8 cellular contexts compared by ENCODE assay signal in genomic region chr6:116060572-116061283, GRCh38. TPM values are rescaled to one million over a fixed set of nuclear protein-coding genes. Genes with fewer than 3 reads are reported as not detected.
A peak's percentile ranks its signal among the peaks of the same experiment; 100 is the strongest.
DNase-seq lines count a peak whose midpoint lies in the region; ATAC-seq and TF ChIP-seq lines count a peak whose summit lies in the region.

FRK (minus strand) TSS chr6:116060891; CDS start chr6:116060311, 580 bp downstream.

- no peaks in the 10 kb centered on the region for H3K9me2 ChIP-seq in GM23338 (ENCODE audit: insufficient read depth)

- intact Hi-C loops in heart right ventricle (cut with DNase I) = no loop called here

- ATAC-seq in GM23338 (no peak; the same call in 2 of the 3 replicates), heart right ventricle (peak in 7 of 8 donors; percentile 74 to 89 (median 81)), GM19463 (IDR thresholded peaks at IDR 0.05; ENCODE audit: unreplicated experiment) (no peak), HG03280 (IDR thresholded peaks at IDR 0.05; ENCODE audit: unreplicated experiment) (no peak)

- TF ChIP-seq CTCF in GM23338 (conservative IDR thresholded peaks at IDR 0.05; ENCODE audit: low read depth in 2 of 2) (peak in 1 of 2 experiments; percentile 45; a peak in 2 of 4 replicates), heart right ventricle (IDR thresholded peaks at IDR 0.05) (peak in 6 of 9 donors; percentile 14 to 35 (median 28))

- H3F3A ChIP-seq in GM23338 (replicated peaks; ENCODE audit: low read depth) = no peaks in the 10 kb centered on the region

- no peak within 1 kb of the TSS for H3K4me2 ChIP-seq in GM23338

- H3K36me3 ChIP-seq in GM23338 (ENCODE audit: insufficient read depth) (no peaks in the 10 kb centered on the region), heart right ventricle (no peaks in the 10 kb centered on the region)
- H3K36me3 ChIP-seq in effector memory CD4-positive, alpha-beta T cell (ENCODE audit: control insufficient read depth, insufficient read depth, low read length) = no peaks in the 10 kb centered on the region

- no peaks in the 10 kb centered on the region for H4K20me1 ChIP-seq in GM23338 (replicated peaks; ENCODE audit: insufficient read depth)

- H3K36me3 Mint-ChIP-seq in GM23338 (ENCODE audit: low read depth) = no peaks in the 10 kb centered on the region

- H2AFZ ChIP-seq in GM23338 = peak within 1 kb of the TSS; percentile 72

- H3K9me3 ChIP-seq in heart right ventricle = no peaks in the 10 kb centered on the region
- H3K9me3 ChIP-seq in effector memory CD4-positive, alpha-beta T cell (ENCODE audit: control insufficient read depth, low read length) = no peaks in the 10 kb centered on the region

- no peaks in the 10 kb centered on the region for H3K79me2 ChIP-seq in GM23338 (replicated peaks; ENCODE audit: insufficient read depth)

- no peaks in the 10 kb centered on the region for H3K9me3 Mint-ChIP-seq in GM23338

- H3K4me3 ChIP-seq in GM23338 (no peak within 1 kb of the TSS), heart right ventricle (peak within 1 kb of the TSS in 9 of 10 donors; percentile 15 to 54 (median 46))
- H3K4me3 ChIP-seq in effector memory CD4-positive, alpha-beta T cell (ENCODE audit: insufficient read depth, low read depth, low read length, poor library complexity, severe bottlenecking) = no peak within 1 kb of the TSS

- WGBS in heart right ventricle, 2 donors = 58 to 74% methylated on average over 7 of the region's 7 CpGs

- H3K4me1 ChIP-seq in GM23338 (ENCODE audit: insufficient read depth) = peaks cover 9% of the 10 kb centered on the region
- H3K4me1 ChIP-seq in heart right ventricle = peaks cover 0 to 27% (median 3%) of the 10 kb centered on the region in 9 donors
- no peaks in the 10 kb centered on the region for H3K4me1 ChIP-seq in effector memory CD4-positive, alpha-beta T cell (ENCODE audit: control insufficient read depth, insufficient read depth, low read length, poor library complexity, severe bottlenecking)

- no peaks in the 10 kb centered on the region for H3K27me3 ChIP-seq in GM23338 (ENCODE audit: insufficient read depth)
- no peaks in the 10 kb centered on the region for H3K27me3 ChIP-seq in heart right ventricle
- H3K27me3 ChIP-seq in effector memory CD4-positive, alpha-beta T cell (replicated peaks; ENCODE audit: control insufficient read depth, insufficient read depth, low read length, poor library complexity, severe bottlenecking) = no peaks in the 10 kb centered on the region

- peak within 1 kb of the TSS; percentile 10; the same call in 1 of the 2 replicates for H3K27ac Mint-ChIP-seq in GM23338

- H3K27me3 Mint-ChIP-seq in GM23338 (ENCODE audit: insufficient read depth, low read depth, poor library complexity) = peaks cover 5% of the 10 kb centered on the region

- no peak within 1 kb of the TSS for H3K27ac ChIP-seq in GM23338 (ENCODE audit: low read depth)
- H3K27ac ChIP-seq in heart right ventricle = peak within 1 kb of the TSS in 9 of 10 donors; percentile 37 to 72 (median 56)
- H3K27ac ChIP-seq in effector memory CD4-positive, alpha-beta T cell (ENCODE audit: insufficient read depth, low read length, poor library complexity, severe bottlenecking) = no peak within 1 kb of the TSS

- H3K4me3 Mint-ChIP-seq in GM23338 = no peak within 1 kb of the TSS

- peaks cover 19% of the 10 kb centered on the region for H3K4me1 Mint-ChIP-seq in GM23338

- DNase-seq in GM23338 (ENCODE audit: low spot score) (peak; percentile 49), RPMI8226 (peak; percentile 15), heart right ventricle (peak in 1 of 2 donors; percentile 13), stromal cell of bone marrow (ENCODE audit: low read depth) (peak; percentile 33), hippocampal formation (lab: John Stamatoyannopoulos, UW) (no peak)
- no peak for DNase-seq in effector memory CD4-positive, alpha-beta T cell

TF ChIP-seq in GM23338, 12 proteins besides CTCF, POLR2A, EP300 and RAD21 (continues in another document):
- TF ChIP-seq ZNF114 (CRISPR knock-in tag; IDR thresholded peaks at IDR 0.05) (no peak), EZH2 (IDR thresholded peaks at IDR 0.05; ENCODE audit: low read depth, unreplicated experiment) (no peak), STAT1 (IDR thresholded peaks at IDR 0.05; ENCODE audit: unreplicated experiment) (no peak), ZNF462 (CRISPR knock-in tag; IDR thresholded peaks at IDR 0.05) (no peak), ZNF331 (CRISPR knock-in tag; IDR thresholded peaks at IDR 0.05; ENCODE audit: low read depth) (no peak)

RNA-seq across cellular contexts. Expression of gene FRK, which starts in this region (rescaled TPM):
- 0.12 and 0.24 TPM in 2 replicates for total RNA-seq in GM23338 (2014; rRNA removed; shearing (Covaris generic))
- polyA plus RNA-seq in GM23338 (2016; fragmentation: Nextera tagmentation; extraction: Ambion mirVana) = 0.05 and 0.06 TPM in 2 replicates
- 10 to 100 TPM in 1 of 10 donors, 1 to 10 TPM in 9; 5.1 to 10.6 (median 6.8) TPM for total RNA-seq in heart right ventricle
- 1 to 10 TPM in 1 of 2 donors, under 1 TPM in 1; 0.61 to 2.2 TPM for polyA plus RNA-seq in heart right ventricle

Comparison
In these comparisons a context has a peak if more than half of its experiments do, and no peak if none do; other contexts are left out.
1. Peak in DNase-seq in GM23338; RNA of the gene not detected or under 1 TPM.
2. ATAC-seq: peak in heart right ventricle (7 of 8); none in GM23338 (single experiment), GM19463 (single experiment) and HG03280 (single experiment).
3. DNase-seq: peak in RPMI8226 (single experiment) and stromal cell of bone marrow (single experiment); none in effector memory CD4-positive, alpha-beta T cell (0 of 3) and hippocampal formation (0 of 2).
4. H3K27ac ChIP-seq: peak in heart right ventricle (9 of 10); none in GM23338 (single experiment) and effector memory CD4-positive, alpha-beta T cell (single experiment).
5. H3K4me3 ChIP-seq: peak in heart right ventricle (9 of 10); none in GM23338 (single experiment) and effector memory CD4-positive, alpha-beta T cell (single experiment).